Comparison of ENCODE assay signal across 15 cellular contexts in genomic region chr6:144330017-144330416, GRCh38. TPM values are rescaled to one million over a fixed set of nuclear protein-coding genes. Genes with fewer than 3 reads are reported as not detected.
DNase-seq lines count a peak whose midpoint lies in the region; ATAC-seq, FAIRE-seq and TF ChIP-seq lines count a peak whose summit lies in the region.
"Had no signal": no experiment of that assay in that cellular context is flagged by ENCODE, and none has a peak within 500 bp of the region (broad histone marks: within the 10 kb centered on the region; RNA-seq: fewer than 3 reads in every experiment).

No MANE protein-coding gene starts in this region.

- H3K4me3 ChIP-seq in RWPE2 (ENCODE audit: severe bottlenecking): no peak overlapping the region
- no peak overlapping the region for H3K4me3 ChIP-seq in keratinocyte (ENCODE audit: control insufficient read depth in 2 of 3, extremely low read depth in 1 of 3, insufficient read depth in 2 of 3, low read depth in 1 of 3, low read length in 3 of 3)

- H3K4me1 Mint-ChIP-seq in activated CD8-positive, alpha-beta T cell treated with anti-CD3 and anti-CD28 coated beads for 36 hours (ENCODE audit: low read depth): peaks cover 15% of the 10 kb centered on the region
- peaks cover 18% of the 10 kb centered on the region for H3K4me1 Mint-ChIP-seq in activated CD8-positive, alpha-beta T cell treated with anti-CD3 and anti-CD28 coated beads, Interleukin-2, amount 10 ng/mL, durations not matched to agents 7 days and 5 days (ENCODE audit: low read depth)
- peaks cover 21% of the 10 kb centered on the region for H3K4me1 Mint-ChIP-seq in stimulated activated memory B cell treated with anti-CD40 and anti-IgM and Interleukin-4, amounts not matched to agents 10 μg/mL and 1 μg/mL and 100 μg/mL, for 72 hours

- no peaks in the 10 kb centered on the region for H3K36me3 Mint-ChIP-seq in activated CD8-positive, alpha-beta T cell treated with anti-CD3 and anti-CD28 coated beads for 36 hours (ENCODE audit: low read depth)
- H3K36me3 Mint-ChIP-seq in activated CD8-positive, alpha-beta T cell treated with anti-CD3 and anti-CD28 coated beads, Interleukin-2, amount 10 ng/mL, durations not matched to agents 7 days and 5 days (ENCODE audit: low read depth): no peaks in the 10 kb centered on the region
- no peaks in the 10 kb centered on the region for H3K36me3 Mint-ChIP-seq in stimulated activated memory B cell treated with anti-CD40 and anti-IgM and Interleukin-4, amounts not matched to agents 10 μg/mL and 1 μg/mL and 100 μg/mL, for 72 hours

- peak overlapping the region; percentile 11 for H3K27ac ChIP-seq in RWPE2 (ENCODE audit: poor library complexity, severe bottlenecking)
- no peak overlapping the region for H3K27ac ChIP-seq in keratinocyte (ENCODE audit: control insufficient read depth, insufficient read depth, low read length)

- peaks cover 2% of the 10 kb centered on the region for H3K79me2 ChIP-seq in keratinocyte (ENCODE audit: control insufficient read depth, insufficient read depth, low read length)

- H3K27me3 ChIP-seq in RWPE2 (ENCODE audit: insufficient read depth, poor library complexity, severe bottlenecking) (no peaks in the 10 kb centered on the region), keratinocyte (ENCODE audit: control insufficient read depth, extremely low read depth, insufficient read depth, low read length) (no peaks in the 10 kb centered on the region)

- H3K27ac Mint-ChIP-seq in activated CD8-positive, alpha-beta T cell treated with anti-CD3 and anti-CD28 coated beads for 36 hours: peak overlapping the region; percentile 14
- H3K27ac Mint-ChIP-seq in activated CD8-positive, alpha-beta T cell treated with anti-CD3 and anti-CD28 coated beads, Interleukin-2, amount 10 ng/mL, durations not matched to agents 7 days and 5 days: no peak overlapping the region
- H3K27ac Mint-ChIP-seq in stimulated activated memory B cell treated with anti-CD40 and anti-IgM and Interleukin-4, amounts not matched to agents 10 μg/mL and 1 μg/mL and 100 μg/mL, for 72 hours: peak overlapping the region; percentile 38
- H3K27ac Mint-ChIP-seq: dendritic cell treated with granulocyte-macrophage colony-stimulating factor and Interleukin-4, amounts not matched to agents 40 ng/mL and 50 ng/mL, for 4 days had no signal

- H3K36me3 ChIP-seq in RWPE2 (ENCODE audit: low read depth) (no peaks in the 10 kb centered on the region), keratinocyte (ENCODE audit: control insufficient read depth in 2 of 2, extremely low read depth in 1 of 2, insufficient read depth in 2 of 2, low read length in 2 of 2) (no peaks in the 10 kb centered on the region)

- peaks cover 21% of the 10 kb centered on the region for H3K4me1 ChIP-seq in RWPE2 (ENCODE audit: insufficient read depth, poor library complexity, severe bottlenecking)
- peaks cover 36% of the 10 kb centered on the region for H3K4me1 ChIP-seq in keratinocyte (ENCODE audit: control insufficient read depth, extremely low read depth, insufficient read depth, low read length)

- no peak for FAIRE-seq in keratinocyte (lab: Jason Lieb, UNC)

- peaks cover 3% of the 10 kb centered on the region for H3K9me1 ChIP-seq in keratinocyte (ENCODE audit: control insufficient read depth, extremely low read depth, insufficient read depth, low read length)

- no peaks in the 10 kb centered on the region for H3K27me3 Mint-ChIP-seq in activated CD8-positive, alpha-beta T cell treated with anti-CD3 and anti-CD28 coated beads for 36 hours
- no peaks in the 10 kb centered on the region for H3K27me3 Mint-ChIP-seq in activated CD8-positive, alpha-beta T cell treated with anti-CD3 and anti-CD28 coated beads, Interleukin-2, amount 10 ng/mL, durations not matched to agents 7 days and 5 days (ENCODE audit: low read depth)
- H3K27me3 Mint-ChIP-seq in stimulated activated memory B cell treated with anti-CD40 and anti-IgM and Interleukin-4, amounts not matched to agents 10 μg/mL and 1 μg/mL and 100 μg/mL, for 72 hours: no peaks in the 10 kb centered on the region
- H3K27me3 Mint-ChIP-seq: dendritic cell treated with granulocyte-macrophage colony-stimulating factor and Interleukin-4, amounts not matched to agents 40 ng/mL and 50 ng/mL, for 4 days; stimulated activated naive CD8-positive, alpha-beta T cell treated with anti-CD3 and anti-CD28 coated beads, Interleukin-15, Interleukin-2, amounts not matched to agents 100 ng/mL and 50 ng/mL, for 24 hours had no signal

- no peak for TF ChIP-seq CTCF in activated CD8-positive, alpha-beta T cell treated with anti-CD3 and anti-CD28 coated beads for 36 hours (IDR thresholded peaks at IDR 0.05)
- TF ChIP-seq CTCF in RWPE2 (IDR thresholded peaks at IDR 0.05; ENCODE audit: poor library complexity, severe bottlenecking) (no peak), keratinocyte (optimal IDR thresholded peaks at IDR 0.05 in 1 of 3, IDR thresholded peaks at IDR 0.05 in 1 of 3, conservative IDR thresholded peaks at IDR 0.05 in 1 of 3; ENCODE audit: extremely low read depth in 1 of 3, insufficient read depth in 2 of 3, low read length in 3 of 3) (no peak)

- H4K20me1 ChIP-seq in keratinocyte (ENCODE audit: control insufficient read depth, extremely low read depth, insufficient read depth, low read length): no peaks in the 10 kb centered on the region

- CTCF ChIA-PET in activated CD8-positive, alpha-beta T cell treated with anti-CD3 and anti-CD28 coated beads for 36 hours (lab: Charles Lee): interaction anchor here (1.0 to 1.1 kb wide), 2 partner anchors 10 to 24 kb away, joined by 3 read pairs; no protein-coding TSS in a partner anchor
- CTCF ChIA-PET in activated CD8-positive, alpha-beta T cell treated with anti-CD3 and anti-CD28 coated beads, Interleukin-2, amount 10 ng/mL, durations not matched to agents 7 days and 5 days (lab: Charles Lee): no interaction called here

- peak overlapping the region; percentile 93 for H3K4me2 ChIP-seq in keratinocyte (ENCODE audit: control insufficient read depth, extremely low read depth, insufficient read depth, low read depth, low read length)

- H3K9ac ChIP-seq in keratinocyte (ENCODE audit: control insufficient read depth, extremely low read depth, insufficient read depth, low read length): no peak overlapping the region

- no peaks in the 10 kb centered on the region for H3K9me3 Mint-ChIP-seq in activated CD8-positive, alpha-beta T cell treated with anti-CD3 and anti-CD28 coated beads for 36 hours
- H3K9me3 Mint-ChIP-seq in activated CD8-positive, alpha-beta T cell treated with anti-CD3 and anti-CD28 coated beads, Interleukin-2, amount 10 ng/mL, durations not matched to agents 7 days and 5 days (ENCODE audit: insufficient read depth): no peaks in the 10 kb centered on the region
- no peaks in the 10 kb centered on the region for H3K9me3 Mint-ChIP-seq in stimulated activated memory B cell treated with anti-CD40 and anti-IgM and Interleukin-4, amounts not matched to agents 10 μg/mL and 1 μg/mL and 100 μg/mL, for 72 hours
- H3K9me3 Mint-ChIP-seq: dendritic cell treated with granulocyte-macrophage colony-stimulating factor and Interleukin-4, amounts not matched to agents 40 ng/mL and 50 ng/mL, for 4 days; stimulated activated naive CD8-positive, alpha-beta T cell treated with anti-CD3 and anti-CD28 coated beads, Interleukin-15, Interleukin-2, amounts not matched to agents 100 ng/mL and 50 ng/mL, for 24 hours had no signal

- no peak for ATAC-seq in activated CD8-positive, alpha-beta T cell treated with anti-CD3 and anti-CD28 coated beads for 36 hours
- ATAC-seq in activated CD8-positive, alpha-beta T cell treated with anti-CD3 and anti-CD28 coated beads, Interleukin-2, amount 10 ng/mL, durations not matched to agents 7 days and 5 days: no peak
- ATAC-seq in RWPE2 (ENCODE audit: low read depth) (no peak), GM18517 (IDR thresholded peaks at IDR 0.05; ENCODE audit: unreplicated experiment) (no peak)
- ATAC-seq in stimulated activated memory B cell treated with anti-CD40 and anti-IgM and Interleukin-4, amounts not matched to agents 10 μg/mL and 1 μg/mL and 100 μg/mL, for 72 hours: no peak

- no peak overlapping the region for H3K4me3 Mint-ChIP-seq in activated CD8-positive, alpha-beta T cell treated with anti-CD3 and anti-CD28 coated beads for 36 hours
- no peak overlapping the region for H3K4me3 Mint-ChIP-seq in activated CD8-positive, alpha-beta T cell treated with anti-CD3 and anti-CD28 coated beads, Interleukin-2, amount 10 ng/mL, durations not matched to agents 7 days and 5 days
- no peak overlapping the region for H3K4me3 Mint-ChIP-seq in stimulated activated memory B cell treated with anti-CD40 and anti-IgM and Interleukin-4, amounts not matched to agents 10 μg/mL and 1 μg/mL and 100 μg/mL, for 72 hours
- H3K4me3 Mint-ChIP-seq: dendritic cell treated with granulocyte-macrophage colony-stimulating factor and Interleukin-4, amounts not matched to agents 40 ng/mL and 50 ng/mL, for 4 days; stimulated activated naive CD8-positive, alpha-beta T cell treated with anti-CD3 and anti-CD28 coated beads, Interleukin-15, Interleukin-2, amounts not matched to agents 100 ng/mL and 50 ng/mL, for 24 hours had no signal

- dilution Hi-C loops in keratinocyte (cut with MboI; ENCODE audit: extremely low pct_ligation_motif_present, low sequenced_read_pairs): no loop called here

- intact Hi-C loops in activated CD8-positive, alpha-beta T cell treated with anti-CD3 and anti-CD28 coated beads for 36 hours (cut with micrococcal nuclease): no loop called here

- POLR2A ChIA-PET in activated CD8-positive, alpha-beta T cell treated with anti-CD3 and anti-CD28 coated beads for 36 hours (lab: Charles Lee): no interaction called here
- POLR2A ChIA-PET in activated CD8-positive, alpha-beta T cell treated with anti-CD3 and anti-CD28 coated beads, Interleukin-2, amount 10 ng/mL, durations not matched to agents 7 days and 5 days (lab: Charles Lee): interaction anchor here (0.6 kb wide), 1 partner anchor 17 kb away, joined by 3 read pairs; no protein-coding TSS in a partner anchor

- DNase-seq in activated CD8-positive, alpha-beta T cell treated with anti-CD3 and anti-CD28 coated beads for 36 hours: no peak
- DNase-seq in activated CD8-positive, alpha-beta T cell treated with anti-CD3 and anti-CD28 coated beads, Interleukin-2, amount 10 ng/mL, durations not matched to agents 7 days and 5 days: no peak
- DNase-seq in RWPE2 (ENCODE audit: low spot score): no peak
- no peak for DNase-seq in keratinocyte (ENCODE audit: low read depth, low spot score)
- no peak for DNase-seq in SW480 (ENCODE audit: low spot score)
- DNase-seq in occipital lobe (lab: John Stamatoyannopoulos, UW): no peak
- DNase-seq: activated CD8-positive, alpha-beta memory T cell treated with anti-CD3 and anti-CD28 coated beads for 24 hours; activated effector memory CD4-positive, alpha-beta T cell treated with Interleukin-2 at 50 U/mL for 16 hours; NCI-H146; NCI-H226; nucleus accumbens had no signal

- H2AFZ ChIP-seq in keratinocyte (ENCODE audit: control insufficient read depth, low read length): no peak overlapping the region

- H3K9me3 ChIP-seq in RWPE2 (ENCODE audit: severe bottlenecking): no peaks in the 10 kb centered on the region
- no peaks in the 10 kb centered on the region for H3K9me3 ChIP-seq in keratinocyte (ENCODE audit: control insufficient read depth, low read depth, low read length)

RNA-seq across cellular contexts. Expression of gene UTRN, which starts 44.9 kb away (rescaled TPM):
- total RNA-seq in activated CD8-positive, alpha-beta T cell treated with anti-CD3 and anti-CD28 coated beads for 36 hours: 10 to 100 TPM; 53.9 to 58.5 TPM
- 100 to 1,000 TPM; 136 to 141 TPM for total RNA-seq in activated CD8-positive, alpha-beta T cell treated with anti-CD3 and anti-CD28 coated beads, Interleukin-2, amount 10 ng/mL, durations not matched to agents 7 days and 5 days
- 19.3 to 23.7 TPM (median 20.5 TPM) in 3 replicates for polyA plus RNA-seq in keratinocyte
- polyA plus RNA-seq in keratinocyte (2011; ENCODE audit: low read depth): 13.4 TPM
- 12.1 and 19.8 TPM in 2 replicates for polyA plus RNA-seq in keratinocyte (2011; cell fraction: cytosol; rRNA removed)
- polyA plus RNA-seq in keratinocyte (2011; cell fraction: nucleus; rRNA removed): 47.9 and 52.7 TPM in 2 replicates
- 4.5 and 24.8 TPM in 2 replicates for polyA plus RNA-seq in keratinocyte (2012; ENCODE audit: low replicate concordance)
- 43.7 to 153 TPM (median 54.4 TPM) in 3 replicates for polyA minus RNA-seq in keratinocyte
- polyA minus RNA-seq in keratinocyte (2011; cell fraction: cytosol; rRNA and poly(A)+ RNA removed): 35.7 TPM
- 89.3 and 184 TPM in 2 replicates for polyA minus RNA-seq in keratinocyte (2011; cell fraction: nucleus; rRNA and poly(A)+ RNA removed)
- 36.0 TPM for total RNA-seq in occipital lobe
